ENCODE assay signal across 23 cellular contexts in the genomic region with DNA sequence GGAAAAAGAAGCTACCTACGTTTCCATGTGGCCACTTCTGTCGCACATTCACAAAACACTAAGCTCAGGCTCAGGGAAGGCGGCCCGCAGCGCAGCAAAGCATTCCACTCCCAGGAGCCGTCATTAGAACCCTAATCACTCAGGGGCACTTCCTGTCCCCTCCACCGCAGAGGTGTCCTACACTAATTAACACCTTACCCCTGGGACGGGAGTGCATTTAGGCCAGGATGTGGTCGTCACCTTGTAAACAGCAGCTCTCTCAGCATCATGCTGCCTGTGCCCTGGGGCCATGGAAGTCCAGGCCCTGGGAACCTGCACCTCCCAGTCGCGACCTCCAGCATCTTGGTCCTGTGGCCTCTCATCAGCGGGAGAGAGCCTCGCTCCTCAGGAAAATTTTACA.
"Had no signal": no experiment of that assay in that cellular context is flagged by ENCODE, and none has a peak within 500 bp of the region (broad histone marks: within the 10 kb centered on the region; RNA-seq: fewer than 3 reads in every experiment).

No MANE protein-coding gene starts in this region.

- H3K36me3 ChIP-seq: left ventricle myocardium inferior, pancreas, right atrium auricular region, spleen, thyroid gland, upper lobe of right lung had no signal

- H3K4me1 ChIP-seq: left ventricle myocardium inferior, pancreas, psoas muscle, right atrium auricular region, thyroid gland, upper lobe of right lung had no signal

- DNase-seq: activated CD4-positive, alpha-beta memory T cell treated with anti-CD3 and anti-CD28 coated beads for 36 hours; activated CD4-positive, alpha-beta T cell treated with anti-CD3 and anti-CD28 coated beads for 4 hours; activated CD4-positive, CD25-positive, alpha-beta regulatory T cell; activated effector memory CD4-positive, alpha-beta T cell treated with Interleukin-2 at 50 U/mL for 16 hours; activated naive CD4-positive, alpha-beta T cell treated with anti-CD3 and anti-CD28 coated beads for 36 hours; activated naive CD8-positive, alpha-beta T cell treated with anti-CD3 and anti-CD28 coated beads, Interleukin-2, amount 10 ng/mL, durations not matched to agents 7 days and 5 days; activated T-cell treated with anti-CD3 and anti-CD28 coated beads, Interleukin-2, amount 50 U/mL, for 48 hours; amniotic stem cell; cortex of kidney; immature natural killer cell; kidney glomerular epithelial cell; left ventricle myocardium inferior; midbrain; natural killer cell; psoas muscle; spleen; stimulated activated CD4-positive, alpha-beta T cell treated with anti-CD3 and anti-CD28 coated beads, Interleukin-4, amount 100 ng/mL, for 1 hour; stimulated activated naive CD4-positive, alpha-beta T cell; T-helper 17 cell; thyroid gland; upper lobe of right lung had no signal

- H3K4me3 ChIP-seq: left ventricle myocardium inferior, pancreas, psoas muscle, right atrium auricular region, spleen, thyroid gland, upper lobe of right lung had no signal

- ATAC-seq: natural killer cell, pancreas, psoas muscle, T-helper 17 cell, upper lobe of right lung had no signal

- H3K27me3 ChIP-seq: pancreas, right atrium auricular region, thyroid gland had no signal

- H3K9me3 ChIP-seq: pancreas, thyroid gland, upper lobe of right lung had no signal
